Comparison of ENCODE assay signal across 11 cellular contexts in the genomic region with DNA sequence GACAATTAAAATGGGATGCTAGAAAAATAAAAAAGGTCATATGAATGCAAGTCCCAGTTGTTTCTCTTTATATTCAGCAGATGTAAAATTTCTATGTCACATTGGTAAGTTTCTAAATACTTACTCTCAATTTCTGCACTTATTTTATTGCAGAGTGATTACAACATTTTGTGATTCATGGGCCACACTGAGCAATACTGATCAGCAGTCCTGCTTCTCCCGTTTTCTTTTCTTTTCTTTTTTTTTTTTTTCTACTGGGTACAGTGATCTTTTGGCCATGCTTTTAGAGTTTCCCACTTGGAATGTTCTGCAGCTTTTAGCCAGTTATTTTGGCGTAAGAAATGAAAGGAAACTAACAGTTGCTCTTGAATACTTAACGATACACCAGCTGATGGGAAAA. TPM values are rescaled to one million over a fixed set of nuclear protein-coding genes. Genes with fewer than 3 reads are reported as not detected.
DNase-seq lines count a peak whose midpoint lies in the region; ATAC-seq and TF ChIP-seq lines count a peak whose summit lies in the region.
"Had no signal": no experiment of that assay in that cellular context is flagged by ENCODE, and none has a peak within 500 bp of the region (broad histone marks: within the 10 kb centered on the region; RNA-seq: fewer than 3 reads in every experiment).

No MANE protein-coding gene starts in this region.

- CTCF ChIA-PET in Caco-2 (lab: Charles Lee) = no interaction called here

- H3K4me3 Mint-ChIP-seq in memory B cell (no peak overlapping the region), Caco-2 (ENCODE audit: unreplicated experiment) (no peak overlapping the region)
- H3K4me3 Mint-ChIP-seq: activated CD8-positive, alpha-beta T cell treated with anti-CD3 and anti-CD28 coated beads for 36 hours had no signal

- no peak overlapping the region for H3K4me3 ChIP-seq in choroid plexus epithelial cell (ENCODE audit: low read depth, low read length)
- no peak overlapping the region for H3K4me3 ChIP-seq in aorta (ENCODE audit: low read length in 2 of 2)
- no peak overlapping the region for H3K4me3 ChIP-seq in Caco-2 (ENCODE audit: low read depth, low read length)

- ATAC-seq in left cardiac atrium (peak; percentile 57 to 69), memory B cell (ENCODE audit: low read depth) (no peak), aorta (ENCODE audit: low FRiP score) (peak; percentile 71), HG03439 (IDR thresholded peaks at IDR 0.05; ENCODE audit: unreplicated experiment) (no peak)
- ATAC-seq: activated CD8-positive, alpha-beta T cell treated with anti-CD3 and anti-CD28 coated beads for 36 hours had no signal

- H3K9me3 Mint-ChIP-seq in memory B cell (no peaks in the 10 kb centered on the region), Caco-2 (ENCODE audit: unreplicated experiment) (no peaks in the 10 kb centered on the region)
- H3K9me3 Mint-ChIP-seq: activated CD8-positive, alpha-beta T cell treated with anti-CD3 and anti-CD28 coated beads for 36 hours had no signal

- H3K27ac Mint-ChIP-seq in memory B cell (peak overlapping the region; percentile 21), Caco-2 (ENCODE audit: unreplicated experiment) (no peak overlapping the region)
- H3K27ac Mint-ChIP-seq: activated CD8-positive, alpha-beta T cell treated with anti-CD3 and anti-CD28 coated beads for 36 hours had no signal

- no peak overlapping the region for H3K27ac ChIP-seq in aorta (ENCODE audit: low read depth in 1 of 2, low read length in 2 of 2)

- H3K4me1 ChIP-seq in aorta (ENCODE audit: control insufficient read depth in 1 of 2, insufficient read depth in 2 of 2, low read length in 2 of 2) = peaks cover 6 to 14% of the 10 kb centered on the region in 2 donors
- H3K4me1 ChIP-seq in Caco-2 = peaks cover 28% of the 10 kb centered on the region

- intact Hi-C loops in left cardiac atrium (cut with DNase I) = no loop called here
- intact Hi-C loops in cardiac septum (cut with DNase I) = no loop called here
- intact Hi-C loops in aorta (cut with DNase I) = no loop called here
- intact Hi-C loops in Caco-2 (cut with micrococcal nuclease; ENCODE audit: unreplicated experiment) = no loop called here

- H3K27me3 ChIP-seq in aorta (ENCODE audit: control insufficient read depth in 1 of 2, insufficient read depth in 2 of 2, low read length in 1 of 2) (no peaks in the 10 kb centered on the region), Caco-2 (replicated peaks; ENCODE audit: control insufficient read depth, insufficient read depth, low read length) (no peaks in the 10 kb centered on the region)

- H3K36me3 Mint-ChIP-seq in memory B cell (no peaks in the 10 kb centered on the region), Caco-2 (ENCODE audit: insufficient read depth, unreplicated experiment) (no peaks in the 10 kb centered on the region)

- DNase-seq in left cardiac atrium (no peak), cardiac septum (ENCODE audit: low spot score) (no peak), choroid plexus epithelial cell (ENCODE audit: low read depth) (peak; percentile 81), memory B cell (ENCODE audit: low spot score in 2 of 2) (no peak), aorta (no peak), NCI-H1092 treated with DMSO at 0.1 percent for 48 hours (lab: John Stamatoyannopoulos, UW) (no peak), Caco-2 (no peak)
- DNase-seq: activated CD8-positive, alpha-beta T cell treated with anti-CD3 and anti-CD28 coated beads for 36 hours; kidney glomerular epithelial cell; NCI-H1436 treated with DMSO at 0.1 percent for 48 hours had no signal

- POLR2A ChIA-PET in Caco-2 (lab: Charles Lee) = no interaction called here

- no TSS peak for BruUV-seq in Caco-2 (replicated peaks; lab: Mats Ljungman, UMichigan)

- no peak for TF ChIP-seq CTCF in choroid plexus epithelial cell (conservative IDR thresholded peaks at IDR 0.05; ENCODE audit: low read depth, low read length)
- TF ChIP-seq CTCF in Caco-2 (IDR thresholded peaks at IDR 0.05; ENCODE audit: insufficient read depth in 1 of 2, low read depth in 1 of 2, low read length in 1 of 2, severe bottlenecking in 1 of 2, unreplicated experiment in 1 of 2) = no peak

- H3K4me1 Mint-ChIP-seq in memory B cell (peaks cover 31% of the 10 kb centered on the region), Caco-2 (ENCODE audit: low read depth, unreplicated experiment) (peaks cover 48% of the 10 kb centered on the region)

- H3K27me3 Mint-ChIP-seq in memory B cell (no peaks in the 10 kb centered on the region), Caco-2 (ENCODE audit: insufficient read depth, unreplicated experiment) (no peaks in the 10 kb centered on the region)
- H3K27me3 Mint-ChIP-seq: activated CD8-positive, alpha-beta T cell treated with anti-CD3 and anti-CD28 coated beads for 36 hours had no signal

- no peaks in the 10 kb centered on the region for H3K9me3 ChIP-seq in aorta (ENCODE audit: control insufficient read depth, low read length)
- 0 out of 2 replicates have a peak, but pooled peaks cover under 1% of the 10 kb centered on the region for H3K9me3 ChIP-seq in Caco-2

- 1 to 6% methylated on average over 3 of the region's 3 CpGs for WGBS in aorta, 2 donors

- H3K36me3 ChIP-seq in aorta (ENCODE audit: control insufficient read depth in 1 of 2, insufficient read depth in 2 of 2, low read length in 1 of 2) (no peaks in the 10 kb centered on the region), Caco-2 (ENCODE audit: control insufficient read depth, insufficient read depth, low read length) (no peaks in the 10 kb centered on the region)

RNA-seq across cellular contexts. Expression of a gene that starts 38.8 kb away (rescaled TPM):
- total RNA-seq in left cardiac atrium = 10 to 100 TPM; 59.8 to 65.2 TPM
- 121 TPM for total RNA-seq in cardiac septum
- total RNA-seq in aorta = 100 to 1,000 TPM in 1 of 2 donors, 10 to 100 TPM in 1; 76.7 to 100 TPM
- 100 to 1,000 TPM in 1 of 2 donors, 10 to 100 TPM in 1; 48.0 to 111 TPM for polyA plus RNA-seq in aorta
- 67.2 and 75.2 TPM in 2 replicates for total RNA-seq in Caco-2 (2022)

Comparison
In these comparisons a context has a peak if more than half of its experiments do, and no peak if none do; other contexts are left out.
1. ATAC-seq: peak in left cardiac atrium (2 of 2) and aorta (single experiment); none in memory B cell (single experiment) and HG03439 (single experiment).